7 cellular contexts compared by ENCODE assay signal in genomic region chr3:136753112-136753939, GRCh38. TPM values are rescaled to one million over a fixed set of nuclear protein-coding genes. Genes with fewer than 3 reads are reported as not detected.
DNase-seq lines count a peak whose midpoint lies in the region; ATAC-seq and TF ChIP-seq lines count a peak whose summit lies in the region.

No MANE protein-coding gene starts in this region.

- peaks cover 20% of the 10 kb centered on the region for H3K4me1 Mint-ChIP-seq in MCF 10A (ENCODE audit: insufficient read depth, unreplicated experiment)

- ATAC-seq in upper lobe of right lung, result peak; percentile 13
- no peak for ATAC-seq in HG02571 (IDR thresholded peaks at IDR 0.05; ENCODE audit: unreplicated experiment)
- no peak for ATAC-seq in GM18511 (IDR thresholded peaks at IDR 0.05; ENCODE audit: unreplicated experiment)

- TF ChIP-seq CTCF in GM10248 (IDR thresholded peaks at IDR 0.05; ENCODE audit: control extremely low read depth, extremely low read depth, low read depth, missing control alignments) (peak; percentile 41), MCF 10A (IDR thresholded peaks at IDR 0.05; ENCODE audit: unreplicated experiment) (no peak), lower leg skin (IDR thresholded peaks at IDR 0.05) (no peak), upper lobe of right lung (IDR thresholded peaks at IDR 0.05) (no peak)

- DNase-seq in GM10248 (ENCODE audit: extremely low spot score) (no peak), NCI-H1105 (lab: John Stamatoyannopoulos, UW) (peak; percentile 60), MCF 10A (ENCODE audit: unreplicated experiment) (peak; percentile 18), lower leg skin (ENCODE audit: low spot score in 2 of 2) (no peak), upper lobe of right lung (no peak)

- no peaks in the 10 kb centered on the region for H3K27me3 ChIP-seq in upper lobe of right lung

- peak overlapping the region; percentile 97 for H3K27ac Mint-ChIP-seq in MCF 10A (ENCODE audit: low read depth, unreplicated experiment)

- no peaks in the 10 kb centered on the region for H3K36me3 ChIP-seq in upper lobe of right lung

- TSS peak; percentile 72 for BruUV-seq in MCF 10A (replicated peaks; lab: Mats Ljungman, UMichigan)

- CTCF ChIA-PET in GM10248 (lab: Yijun Ruan, JAX) (interaction anchor here (0.7 to 4.1 kb wide), 77 partner anchors 9 to 1314 kb away, joined by 3 to 90 read pairs (median 5); partner anchors contain the start of genes MSL2, NCK1 and PCCB), MCF 10A (lab: Yijun Ruan, JAX) (interaction anchor here (0.6 to 3.3 kb wide), 58 partner anchors 10 to 678 kb away, joined by 3 to 60 read pairs (median 5); partner anchors contain the start of genes IL20RB, MSL2, NCK1 and PCCB)

- no peaks in the 10 kb centered on the region for H3K27me3 Mint-ChIP-seq in MCF 10A (ENCODE audit: insufficient read depth, unreplicated experiment)

- H3K4me1 ChIP-seq in upper lobe of right lung, result peaks cover 27% of the 10 kb centered on the region

- peaks cover 5% of the 10 kb centered on the region for H3K36me3 Mint-ChIP-seq in MCF 10A (ENCODE audit: insufficient read depth, unreplicated experiment)

- POLR2A ChIA-PET in GM10248 (lab: Yijun Ruan, JAX) (interaction anchor here (1.3 to 2.4 kb wide), 5 partner anchors 36 to 557 kb away, joined by 3 to 30 read pairs (median 9); partner anchors contain the start of genes MSL2, NCK1 and PCCB), MCF 10A (lab: Yijun Ruan, JAX) (interaction anchor here (0.5 to 4.8 kb wide), 33 partner anchors 11 to 676 kb away, joined by 3 to 79 read pairs (median 5); partner anchors contain the start of genes IL20RB, MSL2, NCK1 and PCCB)

- peaks cover 4% of the 10 kb centered on the region for H3K9me3 Mint-ChIP-seq in MCF 10A (ENCODE audit: unreplicated experiment)

- 22 to 30% methylated on average over 13 of the region's 13 CpGs for WGBS in lower leg skin, 2 donors

- no peaks in the 10 kb centered on the region for H3K9me3 ChIP-seq in upper lobe of right lung

- intact Hi-C loops in MCF 10A (cut with micrococcal nuclease) (loop anchor here (1.0 to 10.0 kb wide), 6 partner anchors 204 to 1193 kb away; partner anchors contain the start of gene IL20RB), lower leg skin (cut with DNase I; ENCODE audit: low total_unique reads) (loop anchor here (2.0 to 5.0 kb wide), 2 partner anchors 261 to 361 kb away; no protein-coding TSS in a partner anchor), upper lobe of right lung (cut with DNase I) (loop anchor here (10.0 kb wide), 1 partner anchor 261 kb away; no protein-coding TSS in a partner anchor)

- peak overlapping the region; percentile 79 for H3K4me3 Mint-ChIP-seq in MCF 10A (ENCODE audit: unreplicated experiment)

- no peak for TF ChIP-seq POLR2A in lower leg skin (IDR thresholded peaks at IDR 0.05)

- peak overlapping the region; percentile 98 for H3K27ac ChIP-seq in upper lobe of right lung

- peak overlapping the region; percentile 33 for H3K4me3 ChIP-seq in lower leg skin (ENCODE audit: low read depth, poor library complexity, severe bottlenecking)
- peak overlapping the region; percentile 68 for H3K4me3 ChIP-seq in upper lobe of right lung

RNA-seq across cellular contexts. Expression of gene STAG1, which starts 1.1 kb away (rescaled TPM):
- 29.2 and 34.3 TPM in 2 replicates for total RNA-seq in MCF 10A (2022)
- total RNA-seq in lower leg skin, result 10 to 100 TPM; 32.1 to 37.7 (median 34.4) TPM
- total RNA-seq in upper lobe of right lung, result 40.8 TPM

Comparison
In these comparisons a context has a peak if more than half of its experiments do, and no peak if none do; other contexts are left out.
1. DNase-seq: peak in NCI-H1105 (single experiment) and MCF 10A (single experiment); none in GM10248 (single experiment), lower leg skin (0 of 2) and upper lobe of right lung (single experiment).